Comparison of ENCODE assay signal across 1 cellular context in the genomic region with DNA sequence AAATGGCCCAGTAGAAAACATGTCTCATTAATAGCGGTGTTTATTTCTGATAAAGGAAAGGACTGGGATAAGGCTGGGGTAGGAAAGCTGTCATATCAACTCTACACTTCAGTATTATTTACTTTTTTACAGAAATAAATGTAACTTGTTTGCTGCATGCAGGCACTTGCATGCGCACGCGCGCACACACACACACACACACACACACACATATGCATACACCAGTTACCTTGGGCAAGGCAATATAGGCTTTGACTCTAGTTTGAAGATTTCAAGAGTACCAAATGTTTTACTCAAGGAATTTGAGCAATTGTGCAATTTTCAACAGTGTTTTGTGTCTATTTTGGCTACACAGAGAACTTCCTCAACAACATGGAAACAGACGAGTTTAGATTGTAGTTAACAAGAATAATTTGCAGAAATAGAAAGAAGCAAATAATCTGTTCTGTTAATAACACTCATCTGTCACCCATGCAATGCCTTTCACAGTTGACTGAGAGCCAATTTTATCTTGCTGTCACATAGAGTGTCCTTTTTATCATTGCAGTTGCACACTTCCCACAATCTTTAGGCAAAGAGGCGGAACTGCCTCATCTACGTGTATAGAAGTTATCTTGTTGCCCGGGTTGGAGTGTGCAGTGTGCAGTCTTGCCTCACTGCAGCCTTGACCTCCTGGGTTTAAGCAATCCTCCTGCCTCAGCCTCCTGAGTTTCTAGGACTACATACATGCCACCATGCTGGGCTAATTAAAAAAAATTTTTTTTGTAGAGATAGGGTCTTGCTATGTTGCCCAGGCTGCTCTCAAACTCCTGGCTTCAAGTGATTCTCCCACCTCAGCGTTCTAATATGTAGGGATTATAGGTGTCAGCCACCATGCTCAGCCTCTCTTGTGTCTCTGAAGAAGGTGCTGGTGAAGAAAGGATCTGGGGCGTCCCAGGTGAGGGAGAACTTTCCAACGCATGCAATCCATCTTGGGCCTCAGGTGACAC.
TF ChIP-seq lines count a peak whose summit lies in the region.

No MANE protein-coding gene starts in this region.

TF ChIP-seq in K562, 482 proteins besides CTCF, POLR2A, EP300 and RAD21 (continues in another document):
- 0 out of 2 replicates have a peak, but pooled peaks have one; percentile 49 for TF ChIP-seq RNF2 (IDR thresholded peaks at IDR 0.05)
- TF ChIP-seq CBX3 (IDR thresholded peaks at IDR 0.05; ENCODE audit: borderline replicate concordance in 1 of 2, low read length in 2 of 2): peak in 1 of 2 experiments; percentile 78; a peak in 2 of 3 replicates
- no peak for TF ChIP-seq NFYB (IDR thresholded peaks at IDR 0.05; ENCODE audit: extremely low read depth, insufficient read length)
- TF ChIP-seq HDAC3 (IDR thresholded peaks at IDR 0.05; ENCODE audit: borderline replicate concordance, partially characterized antibody): peak; percentile 76
- TF ChIP-seq FOXA1 (IDR thresholded peaks at IDR 0.05; ENCODE audit: borderline replicate concordance): no peak
- TF ChIP-seq HMG20A (CRISPR knock-in tag; conservative IDR thresholded peaks at IDR 0.05): no peak
- peak; percentile 93 for TF ChIP-seq MTA2 (IDR thresholded peaks at IDR 0.05; ENCODE audit: low read depth)
- no peak for TF ChIP-seq NR4A1 (CRISPR knock-in tag; IDR thresholded peaks at IDR 0.05)
- no peak; the same call in 1 of the 2 replicates for TF ChIP-seq NR4A1 (tag; IDR thresholded peaks at IDR 0.05)
- TF ChIP-seq MEIS2 (IDR thresholded peaks at IDR 0.05; ENCODE audit: partially characterized antibody): peak; percentile 90
- TF ChIP-seq SRSF3 (IDR thresholded peaks at IDR 0.05; ENCODE audit: insufficient read depth, low read length): no peak
- TF ChIP-seq NCOR1 (IDR thresholded peaks at IDR 0.05): peak; percentile 93
- no peak for TF ChIP-seq ZNF76 (CRISPR knock-in tag; IDR thresholded peaks at IDR 0.05; ENCODE audit: borderline replicate concordance)
- 0 out of 2 replicates have a peak, but pooled peaks have one; percentile 52 for TF ChIP-seq BHLHE40 (IDR thresholded peaks at IDR 0.05; ENCODE audit: low read length)
- TF ChIP-seq PML (IDR thresholded peaks at IDR 0.05; ENCODE audit: low read length): peak; percentile 88
- no peak for TF ChIP-seq ZBTB8A (IDR thresholded peaks at IDR 0.05; ENCODE audit: partially characterized antibody)
- TF ChIP-seq, protein P1, sequence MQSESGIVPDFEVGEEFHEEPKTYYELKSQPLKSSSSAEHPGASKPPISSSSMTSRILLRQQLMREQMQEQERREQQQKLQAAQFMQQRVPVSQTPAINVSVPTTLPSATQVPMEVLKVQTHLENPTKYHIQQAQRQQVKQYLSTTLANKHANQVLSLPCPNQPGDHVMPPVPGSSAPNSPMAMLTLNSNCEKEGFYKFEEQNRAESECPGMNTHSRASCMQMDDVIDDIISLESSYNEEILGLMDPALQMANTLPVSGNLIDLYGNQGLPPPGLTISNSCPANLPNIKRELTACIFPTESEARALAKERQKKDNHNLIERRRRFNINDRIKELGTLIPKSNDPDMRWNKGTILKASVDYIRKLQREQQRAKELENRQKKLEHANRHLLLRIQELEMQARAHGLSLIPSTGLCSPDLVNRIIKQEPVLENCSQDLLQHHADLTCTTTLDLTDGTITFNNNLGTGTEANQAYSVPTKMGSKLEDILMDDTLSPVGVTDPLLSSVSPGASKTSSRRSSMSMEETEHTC (IDR thresholded peaks at IDR 0.05): 0 out of 2 replicates have a peak, but pooled peaks have one; percentile 22
- TF ChIP-seq GATA2 (CRISPR knock-in tag; IDR thresholded peaks at IDR 0.05): peak; percentile 95
- TF ChIP-seq ZNF41 (CRISPR knock-in tag; conservative IDR thresholded peaks at IDR 0.05): no peak
- TF ChIP-seq, protein P2, sequence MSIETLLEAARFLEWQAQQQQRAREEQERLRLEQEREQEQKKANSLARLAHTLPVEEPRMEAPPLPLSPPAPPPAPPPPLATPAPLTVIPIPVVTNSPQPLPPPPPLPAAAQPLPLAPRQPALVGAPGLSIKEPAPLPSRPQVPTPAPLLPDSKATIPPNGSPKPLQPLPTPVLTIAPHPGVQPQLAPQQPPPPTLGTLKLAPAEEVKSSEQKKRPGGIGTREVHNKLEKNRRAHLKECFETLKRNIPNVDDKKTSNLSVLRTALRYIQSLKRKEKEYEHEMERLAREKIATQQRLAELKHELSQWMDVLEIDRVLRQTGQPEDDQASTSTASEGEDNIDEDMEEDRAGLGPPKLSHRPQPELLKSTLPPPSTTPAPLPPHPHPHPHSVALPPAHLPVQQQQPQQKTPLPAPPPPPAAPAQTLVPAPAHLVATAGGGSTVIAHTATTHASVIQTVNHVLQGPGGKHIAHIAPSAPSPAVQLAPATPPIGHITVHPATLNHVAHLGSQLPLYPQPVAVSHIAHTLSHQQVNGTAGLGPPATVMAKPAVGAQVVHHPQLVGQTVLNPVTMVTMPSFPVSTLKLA (conservative IDR thresholded peaks at IDR 0.05): peak in 1 of 2 experiments; percentile 18; a peak in 1 of 4 replicates
- TF ChIP-seq ZNF766 (CRISPR knock-in tag; conservative IDR thresholded peaks at IDR 0.05): peak; percentile 75
- no peak for TF ChIP-seq DDX20 (tag; IDR thresholded peaks at IDR 0.05; ENCODE audit: low read depth)
- TF ChIP-seq, protein P3, sequence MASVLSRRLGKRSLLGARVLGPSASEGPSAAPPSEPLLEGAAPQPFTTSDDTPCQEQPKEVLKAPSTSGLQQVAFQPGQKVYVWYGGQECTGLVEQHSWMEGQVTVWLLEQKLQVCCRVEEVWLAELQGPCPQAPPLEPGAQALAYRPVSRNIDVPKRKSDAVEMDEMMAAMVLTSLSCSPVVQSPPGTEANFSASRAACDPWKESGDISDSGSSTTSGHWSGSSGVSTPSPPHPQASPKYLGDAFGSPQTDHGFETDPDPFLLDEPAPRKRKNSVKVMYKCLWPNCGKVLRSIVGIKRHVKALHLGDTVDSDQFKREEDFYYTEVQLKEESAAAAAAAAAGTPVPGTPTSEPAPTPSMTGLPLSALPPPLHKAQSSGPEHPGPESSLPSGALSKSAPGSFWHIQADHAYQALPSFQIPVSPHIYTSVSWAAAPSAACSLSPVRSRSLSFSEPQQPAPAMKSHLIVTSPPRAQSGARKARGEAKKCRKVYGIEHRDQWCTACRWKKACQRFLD (CRISPR knock-in tag; IDR thresholded peaks at IDR 0.05): peak; percentile 51; the same call in 1 of the 2 replicates
- TF ChIP-seq, protein P4, sequence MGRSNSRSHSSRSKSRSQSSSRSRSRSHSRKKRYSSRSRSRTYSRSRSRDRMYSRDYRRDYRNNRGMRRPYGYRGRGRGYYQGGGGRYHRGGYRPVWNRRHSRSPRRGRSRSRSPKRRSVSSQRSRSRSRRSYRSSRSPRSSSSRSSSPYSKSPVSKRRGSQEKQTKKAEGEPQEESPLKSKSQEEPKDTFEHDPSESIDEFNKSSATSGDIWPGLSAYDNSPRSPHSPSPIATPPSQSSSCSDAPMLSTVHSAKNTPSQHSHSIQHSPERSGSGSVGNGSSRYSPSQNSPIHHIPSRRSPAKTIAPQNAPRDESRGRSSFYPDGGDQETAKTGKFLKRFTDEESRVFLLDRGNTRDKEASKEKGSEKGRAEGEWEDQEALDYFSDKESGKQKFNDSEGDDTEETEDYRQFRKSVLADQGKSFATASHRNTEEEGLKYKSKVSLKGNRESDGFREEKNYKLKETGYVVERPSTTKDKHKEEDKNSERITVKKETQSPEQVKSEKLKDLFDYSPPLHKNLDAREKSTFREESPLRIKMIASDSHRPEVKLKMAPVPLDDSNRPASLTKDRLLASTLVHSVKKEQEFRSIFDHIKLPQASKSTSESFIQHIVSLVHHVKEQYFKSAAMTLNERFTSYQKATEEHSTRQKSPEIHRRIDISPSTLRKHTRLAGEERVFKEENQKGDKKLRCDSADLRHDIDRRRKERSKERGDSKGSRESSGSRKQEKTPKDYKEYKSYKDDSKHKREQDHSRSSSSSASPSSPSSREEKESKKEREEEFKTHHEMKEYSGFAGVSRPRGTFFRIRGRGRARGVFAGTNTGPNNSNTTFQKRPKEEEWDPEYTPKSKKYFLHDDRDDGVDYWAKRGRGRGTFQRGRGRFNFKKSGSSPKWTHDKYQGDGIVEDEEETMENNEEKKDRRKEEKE (IDR thresholded peaks at IDR 0.05; ENCODE audit: borderline replicate concordance in 1 of 2, control insufficient read depth in 1 of 2, low read depth in 2 of 2, low read length in 1 of 2): no peak
- TF ChIP-seq BRD9 (IDR thresholded peaks at IDR 0.05; ENCODE audit: low read depth, partially characterized antibody): peak; percentile 55
- TF ChIP-seq, protein P5, sequence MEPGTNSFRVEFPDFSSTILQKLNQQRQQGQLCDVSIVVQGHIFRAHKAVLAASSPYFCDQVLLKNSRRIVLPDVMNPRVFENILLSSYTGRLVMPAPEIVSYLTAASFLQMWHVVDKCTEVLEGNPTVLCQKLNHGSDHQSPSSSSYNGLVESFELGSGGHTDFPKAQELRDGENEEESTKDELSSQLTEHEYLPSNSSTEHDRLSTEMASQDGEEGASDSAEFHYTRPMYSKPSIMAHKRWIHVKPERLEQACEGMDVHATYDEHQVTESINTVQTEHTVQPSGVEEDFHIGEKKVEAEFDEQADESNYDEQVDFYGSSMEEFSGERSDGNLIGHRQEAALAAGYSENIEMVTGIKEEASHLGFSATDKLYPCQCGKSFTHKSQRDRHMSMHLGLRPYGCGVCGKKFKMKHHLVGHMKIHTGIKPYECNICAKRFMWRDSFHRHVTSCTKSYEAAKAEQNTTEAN (CRISPR knock-in tag; IDR thresholded peaks at IDR 0.05): 0 out of 2 replicates have a peak, but pooled peaks have one; percentile 17
- TF ChIP-seq EWSR1 (IDR thresholded peaks at IDR 0.05; ENCODE audit: borderline replicate concordance, low read depth, partially characterized antibody): no peak
- TF ChIP-seq MCM2 (IDR thresholded peaks at IDR 0.05; ENCODE audit: low read depth): no peak
- no peak for TF ChIP-seq RHOXF2B (CRISPR knock-in tag; conservative IDR thresholded peaks at IDR 0.05)
- TF ChIP-seq, protein P6, sequence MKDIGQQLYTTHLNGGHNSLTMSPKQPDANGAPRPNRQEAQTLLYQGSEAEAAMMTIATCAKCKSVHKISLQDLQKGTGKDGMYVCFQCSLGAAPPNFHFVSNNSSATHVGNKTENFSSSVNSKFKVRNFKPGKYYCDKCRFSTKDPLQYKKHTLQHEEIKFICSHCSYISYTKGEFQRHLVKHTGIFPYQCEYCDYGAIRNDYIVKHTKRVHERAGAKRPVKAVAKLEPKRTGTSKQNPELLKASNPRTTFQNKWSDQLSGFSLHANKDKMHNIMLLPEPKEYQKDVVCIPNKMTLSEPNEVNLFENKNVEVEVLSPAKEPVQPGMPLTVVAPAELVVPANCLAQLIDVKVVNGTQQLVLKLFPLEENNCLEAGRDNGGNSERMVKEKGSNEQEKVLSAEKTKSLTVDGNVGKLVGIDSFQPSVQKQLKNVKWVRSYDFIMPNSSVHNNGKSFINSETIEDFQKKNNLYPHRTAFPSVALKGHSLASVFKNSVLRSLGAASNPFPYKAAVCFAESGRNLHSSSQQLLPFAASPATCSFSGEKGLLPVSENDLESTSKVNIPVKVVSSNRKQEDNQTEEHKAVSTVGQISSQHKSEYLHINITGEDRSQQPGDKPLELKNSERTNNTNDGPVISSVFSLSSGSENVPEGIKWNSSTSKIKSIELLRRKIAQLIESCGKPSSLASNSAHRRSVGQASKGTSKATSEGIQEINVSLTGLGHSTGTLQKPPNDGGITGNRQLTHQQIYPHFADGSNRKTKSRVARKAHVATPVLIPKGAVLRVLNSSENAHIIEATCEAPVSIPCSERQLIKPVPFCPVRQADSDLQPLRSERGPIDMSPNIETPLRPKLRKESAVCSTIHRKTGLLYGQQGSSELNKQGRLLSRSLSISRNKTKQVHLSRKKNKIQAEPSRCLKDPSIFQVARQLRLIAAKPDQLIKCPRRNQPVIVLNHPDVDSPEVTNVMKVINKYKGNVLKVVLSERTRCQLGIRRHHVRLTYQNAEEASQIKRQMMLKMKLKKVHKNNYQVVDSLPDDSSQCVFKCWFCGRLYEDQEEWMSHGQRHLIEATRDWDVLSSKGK (CRISPR knock-in tag; IDR thresholded peaks at IDR 0.05): no peak
- no peak for TF ChIP-seq ETS2 (tag; IDR thresholded peaks at IDR 0.05; ENCODE audit: borderline replicate concordance, poor library complexity, severe bottlenecking)
- no peak for TF ChIP-seq SAFB (IDR thresholded peaks at IDR 0.05; ENCODE audit: borderline replicate concordance, low read depth, low read length)
- no peak for TF ChIP-seq NR2C1 (IDR thresholded peaks at IDR 0.05)
- TF ChIP-seq NR2C1 (tag; IDR thresholded peaks at IDR 0.05): 0 out of 2 replicates have a peak, but pooled peaks have one; percentile 46
- TF ChIP-seq, protein P7, sequence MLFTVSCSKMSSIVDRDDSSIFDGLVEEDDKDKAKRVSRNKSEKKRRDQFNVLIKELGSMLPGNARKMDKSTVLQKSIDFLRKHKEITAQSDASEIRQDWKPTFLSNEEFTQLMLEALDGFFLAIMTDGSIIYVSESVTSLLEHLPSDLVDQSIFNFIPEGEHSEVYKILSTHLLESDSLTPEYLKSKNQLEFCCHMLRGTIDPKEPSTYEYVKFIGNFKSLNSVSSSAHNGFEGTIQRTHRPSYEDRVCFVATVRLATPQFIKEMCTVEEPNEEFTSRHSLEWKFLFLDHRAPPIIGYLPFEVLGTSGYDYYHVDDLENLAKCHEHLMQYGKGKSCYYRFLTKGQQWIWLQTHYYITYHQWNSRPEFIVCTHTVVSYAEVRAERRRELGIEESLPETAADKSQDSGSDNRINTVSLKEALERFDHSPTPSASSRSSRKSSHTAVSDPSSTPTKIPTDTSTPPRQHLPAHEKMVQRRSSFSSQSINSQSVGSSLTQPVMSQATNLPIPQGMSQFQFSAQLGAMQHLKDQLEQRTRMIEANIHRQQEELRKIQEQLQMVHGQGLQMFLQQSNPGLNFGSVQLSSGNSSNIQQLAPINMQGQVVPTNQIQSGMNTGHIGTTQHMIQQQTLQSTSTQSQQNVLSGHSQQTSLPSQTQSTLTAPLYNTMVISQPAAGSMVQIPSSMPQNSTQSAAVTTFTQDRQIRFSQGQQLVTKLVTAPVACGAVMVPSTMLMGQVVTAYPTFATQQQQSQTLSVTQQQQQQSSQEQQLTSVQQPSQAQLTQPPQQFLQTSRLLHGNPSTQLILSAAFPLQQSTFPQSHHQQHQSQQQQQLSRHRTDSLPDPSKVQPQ (CRISPR knock-in tag; IDR thresholded peaks at IDR 0.05; ENCODE audit: borderline replicate concordance): no peak
- TF ChIP-seq, protein P8, sequence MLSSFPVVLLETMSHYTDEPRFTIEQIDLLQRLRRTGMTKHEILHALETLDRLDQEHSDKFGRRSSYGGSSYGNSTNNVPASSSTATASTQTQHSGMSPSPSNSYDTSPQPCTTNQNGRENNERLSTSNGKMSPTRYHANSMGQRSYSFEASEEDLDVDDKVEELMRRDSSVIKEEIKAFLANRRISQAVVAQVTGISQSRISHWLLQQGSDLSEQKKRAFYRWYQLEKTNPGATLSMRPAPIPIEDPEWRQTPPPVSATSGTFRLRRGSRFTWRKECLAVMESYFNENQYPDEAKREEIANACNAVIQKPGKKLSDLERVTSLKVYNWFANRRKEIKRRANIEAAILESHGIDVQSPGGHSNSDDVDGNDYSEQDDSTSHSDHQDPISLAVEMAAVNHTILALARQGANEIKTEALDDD (IDR thresholded peaks at IDR 0.05): 0 out of 2 replicates have a peak, but pooled peaks have one; percentile 30
- TF ChIP-seq CHCHD3 (CRISPR knock-in tag; IDR thresholded peaks at IDR 0.05): no peak
- TF ChIP-seq, protein P9, sequence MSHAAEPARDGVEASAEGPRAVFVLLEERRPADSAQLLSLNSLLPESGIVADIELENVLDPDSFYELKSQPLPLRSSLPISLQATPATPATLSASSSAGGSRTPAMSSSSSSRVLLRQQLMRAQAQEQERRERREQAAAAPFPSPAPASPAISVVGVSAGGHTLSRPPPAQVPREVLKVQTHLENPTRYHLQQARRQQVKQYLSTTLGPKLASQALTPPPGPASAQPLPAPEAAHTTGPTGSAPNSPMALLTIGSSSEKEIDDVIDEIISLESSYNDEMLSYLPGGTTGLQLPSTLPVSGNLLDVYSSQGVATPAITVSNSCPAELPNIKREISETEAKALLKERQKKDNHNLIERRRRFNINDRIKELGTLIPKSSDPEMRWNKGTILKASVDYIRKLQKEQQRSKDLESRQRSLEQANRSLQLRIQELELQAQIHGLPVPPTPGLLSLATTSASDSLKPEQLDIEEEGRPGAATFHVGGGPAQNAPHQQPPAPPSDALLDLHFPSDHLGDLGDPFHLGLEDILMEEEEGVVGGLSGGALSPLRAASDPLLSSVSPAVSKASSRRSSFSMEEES (CRISPR knock-in tag; IDR thresholded peaks at IDR 0.05): no peak
